16 cellular contexts compared by ENCODE assay signal in the genomic region with DNA sequence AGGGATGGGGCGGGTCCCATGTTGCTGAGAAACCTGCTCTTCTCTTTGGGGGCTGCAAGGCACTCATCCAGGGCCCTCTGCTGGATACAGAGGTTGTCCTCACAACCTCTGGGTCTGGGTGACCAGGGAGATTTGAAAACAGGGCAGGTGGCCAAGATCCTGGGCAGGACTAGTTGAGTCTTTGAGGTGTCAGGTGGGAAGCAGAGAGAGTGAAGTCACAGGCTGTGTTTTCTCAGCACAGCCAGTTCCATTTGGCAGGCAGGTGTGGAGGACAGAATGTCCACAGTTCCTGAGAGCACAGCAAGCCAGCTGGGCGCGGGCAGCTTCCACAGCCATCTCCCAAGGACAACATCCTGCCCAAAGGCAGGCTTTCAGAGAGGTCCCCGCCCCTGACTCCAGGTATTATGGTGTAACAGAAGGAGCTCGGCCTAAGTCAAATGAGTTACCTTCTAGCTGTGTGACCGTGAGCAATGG.
DNase-seq lines count a peak whose midpoint lies in the region; ATAC-seq and TF ChIP-seq lines count a peak whose summit lies in the region.
"Had no signal": no experiment of that assay in that cellular context is flagged by ENCODE, and none has a peak within 500 bp of the region (broad histone marks: within the 10 kb centered on the region; RNA-seq: fewer than 3 reads in every experiment).

No MANE protein-coding gene starts in this region.

- H3K36me3 Mint-ChIP-seq in CD8-positive, alpha-beta T cell: no peaks in the 10 kb centered on the region
- H3K36me3 Mint-ChIP-seq: mesothelial cell of epicardium had no signal

- intact Hi-C loops in right cardiac atrium (cut with DNase I): no loop called here
- intact Hi-C loops in CD8-positive, alpha-beta T cell (cut with DNase I, micrococcal nuclease): no loop called here

- no peak overlapping the region for H3K27ac Mint-ChIP-seq in CD8-positive, alpha-beta T cell
- H3K27ac Mint-ChIP-seq: activated T-cell treated with anti-CD3 and anti-CD28 coated beads, Interleukin-2, amount 50 U/mL, for 24 hours; mesothelial cell of epicardium had no signal

- H3K27ac ChIP-seq in VCaP (peak overlapping the region; percentile 40), right cardiac atrium (ENCODE audit: low read length) (no peak overlapping the region), suprapubic skin (no peak overlapping the region)
- no peak overlapping the region for H3K27ac ChIP-seq in CD8-positive, alpha-beta T cell (ENCODE audit: low read depth, low read length)
- H3K27ac ChIP-seq: ovary had no signal

- DNase-seq in right cardiac atrium (peak in 2 of 3 donors; percentile 26 to 70), suprapubic skin (ENCODE audit: low spot score in 2 of 2) (no peak), mesenteric fat pad (ENCODE audit: low spot score) (no peak)
- no peak for DNase-seq in CD8-positive, alpha-beta T cell
- DNase-seq: activated CD4-positive, alpha-beta T cell treated with anti-CD3 and anti-CD28 coated beads for 48 hours; activated T-cell treated with anti-CD3 and anti-CD28 coated beads, Interleukin-2, amount 50 U/mL, for 24 hours; dermis blood vessel endothelial cell; GDM1; MM.1S; NCI-H226 had no signal

- TF ChIP-seq POLR2A in suprapubic skin (IDR thresholded peaks at IDR 0.05): no peak

- TF ChIP-seq CTCF in VCaP (conservative IDR thresholded peaks at IDR 0.05): peak; percentile 18; the same call in 1 of the 2 replicates
- TF ChIP-seq CTCF in suprapubic skin (IDR thresholded peaks at IDR 0.05): no peak
- no peak for TF ChIP-seq CTCF in CD8-positive, alpha-beta T cell (IDR thresholded peaks at IDR 0.05)

- peaks cover 3% of the 10 kb centered on the region for H3K9me3 Mint-ChIP-seq in CD8-positive, alpha-beta T cell

- H3K27me3 ChIP-seq in right cardiac atrium (ENCODE audit: control insufficient read depth, insufficient read depth) (no peaks in the 10 kb centered on the region), suprapubic skin (peaks cover 6% of the 10 kb centered on the region)
- H3K27me3 ChIP-seq in CD8-positive, alpha-beta T cell (ENCODE audit: insufficient read depth, low read length): no peaks in the 10 kb centered on the region
- H3K27me3 ChIP-seq: ovary had no signal

- no peaks in the 10 kb centered on the region for H3K4me1 Mint-ChIP-seq in CD8-positive, alpha-beta T cell (ENCODE audit: low read depth)
- H3K4me1 Mint-ChIP-seq: mesothelial cell of epicardium had no signal

- ATAC-seq in right cardiac atrium: peak; percentile 63 to 76
- no peak for ATAC-seq in CD8-positive, alpha-beta T cell
- ATAC-seq in HG03520 (IDR thresholded peaks at IDR 0.05; ENCODE audit: unreplicated experiment): no peak
- ATAC-seq: Panc1 had no signal

- no peaks in the 10 kb centered on the region for H3K36me3 ChIP-seq in suprapubic skin
- no peaks in the 10 kb centered on the region for H3K36me3 ChIP-seq in CD8-positive, alpha-beta T cell (ENCODE audit: insufficient read depth, low read length)
- H3K36me3 ChIP-seq: ovary had no signal

- H3K4me3 Mint-ChIP-seq in CD8-positive, alpha-beta T cell: no peak overlapping the region
- H3K4me3 Mint-ChIP-seq: activated T-cell treated with anti-CD3 and anti-CD28 coated beads, Interleukin-2, amount 50 U/mL, for 24 hours; mesothelial cell of epicardium had no signal

- 65% methylated on average over 6 of the region's 6 CpGs for WGBS in right cardiac atrium
- WGBS in suprapubic skin: 66% methylated on average over 6 of the region's 6 CpGs

- TF ChIP-seq RAD21 in Ishikawa (IDR thresholded peaks at IDR 0.05; ENCODE audit: low read depth): 0 out of 2 replicates have a peak, but pooled peaks have one; percentile 7

- peaks cover 2% of the 10 kb centered on the region for H3K4me1 ChIP-seq in right cardiac atrium (ENCODE audit: control insufficient read depth, insufficient read depth, low read length)
- no peaks in the 10 kb centered on the region for H3K4me1 ChIP-seq in suprapubic skin
- no peaks in the 10 kb centered on the region for H3K4me1 ChIP-seq in CD8-positive, alpha-beta T cell (ENCODE audit: insufficient read depth, low read length)

- H3K4me3 ChIP-seq in right cardiac atrium (ENCODE audit: low read length): no peak overlapping the region
- H3K4me3 ChIP-seq in suprapubic skin: no peak overlapping the region
- no peak overlapping the region for H3K4me3 ChIP-seq in CD8-positive, alpha-beta T cell (ENCODE audit: low read depth, low read length)
- H3K4me3 ChIP-seq: ovary had no signal

- H3K9me3 ChIP-seq in right cardiac atrium (ENCODE audit: control insufficient read depth, low read length) (no peaks in the 10 kb centered on the region), suprapubic skin (no peaks in the 10 kb centered on the region)
- no peaks in the 10 kb centered on the region for H3K9me3 ChIP-seq in CD8-positive, alpha-beta T cell (ENCODE audit: low read length)
- H3K9me3 ChIP-seq: ovary had no signal

- H3K27me3 Mint-ChIP-seq in CD8-positive, alpha-beta T cell (ENCODE audit: low read depth): peaks cover 2% of the 10 kb centered on the region

- POLR2A ChIA-PET in CD8-positive, alpha-beta T cell (lab: Charles Lee): no interaction called here

- CTCF ChIA-PET in CD8-positive, alpha-beta T cell (lab: Charles Lee): no interaction called here

- no peak for TF ChIP-seq EP300 in Ishikawa (IDR thresholded peaks at IDR 0.05; ENCODE audit: borderline replicate concordance)
- peak; percentile 95 for TF ChIP-seq EP300 in suprapubic skin (IDR thresholded peaks at IDR 0.05)

TF ChIP-seq in Ishikawa, 13 proteins besides CTCF, POLR2A, EP300 and RAD21:
- TF ChIP-seq CEBPB (IDR thresholded peaks at IDR 0.05): no peak

Comparison
In these comparisons a context has a peak if more than half of its experiments do, and no peak if none do; other contexts are left out.
1. ATAC-seq: peak in right cardiac atrium (2 of 2); none in CD8-positive, alpha-beta T cell (single experiment) and HG03520 (single experiment).
2. DNase-seq: peak in right cardiac atrium (2 of 3); none in suprapubic skin (0 of 2), CD8-positive, alpha-beta T cell (0 of 7) and mesenteric fat pad (single experiment).